ENCODE assay signal across 20 cellular contexts in genomic region chr22:45632791-45633515, GRCh38. TPM values are rescaled to one million over a fixed set of nuclear protein-coding genes. Genes with fewer than 3 reads are reported as not detected.
A peak's percentile ranks its signal among the peaks of the same experiment; 100 is the strongest.
DNase-seq lines count a peak whose midpoint lies in the region; ATAC-seq and TF ChIP-seq lines count a peak whose summit lies in the region.
"Had no signal": no experiment of that assay in that cellular context is flagged by ENCODE, and none has a peak within 500 bp of the region (broad histone marks: within the 10 kb centered on the region; RNA-seq: fewer than 3 reads in every experiment).

No MANE protein-coding gene starts in this region.

- H3K4me3 Mint-ChIP-seq in endodermal cell = no peak overlapping the region
- no peak overlapping the region for H3K4me3 Mint-ChIP-seq in stimulated activated naive B cell treated with anti-CD40 and anti-IgM and Interleukin-4, amounts not matched to agents 10 μg/mL and 1 μg/mL and 100 μg/mL, for 72 hours
- H3K4me3 Mint-ChIP-seq: activated naive CD8-positive, alpha-beta T cell; HFFc6; memory B cell; neural crest cell had no signal

- TF ChIP-seq CTCF in endodermal cell (conservative IDR thresholded peaks at IDR 0.05) = no peak
- TF ChIP-seq CTCF in GM13976 (IDR thresholded peaks at IDR 0.05; ENCODE audit: borderline replicate concordance, control extremely low read depth, extremely low read depth, insufficient read depth, missing control alignments) = no peak

- DNase-seq in HT-29 (ENCODE audit: low spot score) = peak; percentile 38
- peak; percentile 63 for DNase-seq in endodermal cell
- DNase-seq in kidney tubule cell (ENCODE audit: low spot score) = peak; percentile 30
- peak; percentile 48 for DNase-seq in sciatic nerve (ENCODE audit: low spot score)
- no peak for DNase-seq in GM13976 (ENCODE audit: low spot score)
- no peak for DNase-seq in stimulated activated naive B cell treated with anti-CD40 and anti-IgM and Interleukin-4, amounts not matched to agents 10 μg/mL and 1 μg/mL and 100 μg/mL, for 72 hours
- DNase-seq in left lobe of liver (ENCODE audit: low spot score) = no peak
- DNase-seq: activated CD4-positive, alpha-beta T cell treated with anti-CD3 and anti-CD28 coated beads for 48 hours; caudate nucleus; effector CD8-positive, alpha-beta T cell; HFFc6; NCI-H2029; NCI-H524 treated with DMSO at 0.1 percent for 48 hours; stimulated activated CD4-positive, alpha-beta T cell treated with anti-CD3 and anti-CD28 coated beads, Interleukin-2, amount 100 ng/mL, for 48 hours; T1000 had no signal

- intact Hi-C loops in sciatic nerve (cut with DNase I) = no loop called here

- ATAC-seq in sciatic nerve = peak; percentile 30
- ATAC-seq in HG03521 (IDR thresholded peaks at IDR 0.05; ENCODE audit: unreplicated experiment) = no peak
- no peak for ATAC-seq in stimulated activated naive B cell treated with anti-CD40 and anti-IgM and Interleukin-4, amounts not matched to agents 10 μg/mL and 1 μg/mL and 100 μg/mL, for 72 hours (replicated peaks)
- ATAC-seq in left lobe of liver = no peak

- H3K9me3 ChIP-seq in endodermal cell (ENCODE audit: control insufficient read depth, low read length) = no peaks in the 10 kb centered on the region
- H3K9me3 ChIP-seq: suprapubic skin had no signal

- no peaks in the 10 kb centered on the region for H3K9me3 Mint-ChIP-seq in endodermal cell
- no peaks in the 10 kb centered on the region for H3K9me3 Mint-ChIP-seq in stimulated activated naive B cell treated with anti-CD40 and anti-IgM and Interleukin-4, amounts not matched to agents 10 μg/mL and 1 μg/mL and 100 μg/mL, for 72 hours
- H3K9me3 Mint-ChIP-seq: HFFc6, memory B cell, neural crest cell had no signal

- H3K27ac ChIP-seq in endodermal cell (ENCODE audit: low read depth, low read length) = no peak overlapping the region
- H3K27ac ChIP-seq: suprapubic skin had no signal

- H3K36me3 ChIP-seq in endodermal cell (ENCODE audit: control insufficient read depth, insufficient read depth, low read length) = no peaks in the 10 kb centered on the region
- H3K36me3 ChIP-seq: suprapubic skin had no signal

- H3K4me1 Mint-ChIP-seq in endodermal cell = peaks cover 36% of the 10 kb centered on the region
- peaks cover 3 to 6% of the 10 kb centered on the region in 2 donors for H3K4me1 Mint-ChIP-seq in stimulated activated naive B cell treated with anti-CD40 and anti-IgM and Interleukin-4, amounts not matched to agents 10 μg/mL and 1 μg/mL and 100 μg/mL, for 72 hours
- H3K4me1 Mint-ChIP-seq: memory B cell had no signal

- 56 to 58% methylated on average over 9 to 13 of the region's 15 CpGs for WGBS in endodermal cell (ENCODE audit: insufficient coverage in 1 of 2, insufficient read length in 1 of 2), 2 experiments

- in situ Hi-C loops in GM13976 (cut with MboI; ENCODE audit: low sequenced_read_pairs, unreplicated experiment) = loop anchor here (25.0 kb wide), 1 partner anchor 479 kb away; no protein-coding TSS in a partner anchor

- no peak overlapping the region for H3K4me3 ChIP-seq in endodermal cell (ENCODE audit: low read length)
- H3K4me3 ChIP-seq: suprapubic skin had no signal

- H3K27me3 Mint-ChIP-seq in endodermal cell (ENCODE audit: insufficient read depth) = peaks cover 47% of the 10 kb centered on the region
- peaks cover 74 to 82% of the 10 kb centered on the region in 2 donors for H3K27me3 Mint-ChIP-seq in stimulated activated naive B cell treated with anti-CD40 and anti-IgM and Interleukin-4, amounts not matched to agents 10 μg/mL and 1 μg/mL and 100 μg/mL, for 72 hours

- no peak overlapping the region for H3K9ac ChIP-seq in endodermal cell (ENCODE audit: extremely low read depth, low read length, poor library complexity, severe bottlenecking)

- H3K4me1 ChIP-seq in endodermal cell (ENCODE audit: control insufficient read depth, insufficient read depth, low read length) = no peaks in the 10 kb centered on the region

- no peak overlapping the region for H3K27ac Mint-ChIP-seq in endodermal cell
- H3K27ac Mint-ChIP-seq in stimulated activated naive B cell treated with anti-CD40 and anti-IgM and Interleukin-4, amounts not matched to agents 10 μg/mL and 1 μg/mL and 100 μg/mL, for 72 hours = no peak overlapping the region
- H3K27ac Mint-ChIP-seq: activated naive CD8-positive, alpha-beta T cell; HFFc6; memory B cell had no signal

- H3K27me3 ChIP-seq in endodermal cell (ENCODE audit: control insufficient read depth, insufficient read depth, low read length, poor library complexity, severe bottlenecking) = no peaks in the 10 kb centered on the region

- no peaks in the 10 kb centered on the region for H3K36me3 Mint-ChIP-seq in endodermal cell (ENCODE audit: low read depth)
- no peaks in the 10 kb centered on the region for H3K36me3 Mint-ChIP-seq in stimulated activated naive B cell treated with anti-CD40 and anti-IgM and Interleukin-4, amounts not matched to agents 10 μg/mL and 1 μg/mL and 100 μg/mL, for 72 hours
- H3K36me3 Mint-ChIP-seq: activated naive CD8-positive, alpha-beta T cell; memory B cell had no signal

RNA-seq across cellular contexts. Expression of gene ATXN10, which starts 38.7 kb away (rescaled TPM):
- 20.1 and 23.2 TPM in 2 replicates for total RNA-seq in HT-29 (2014; rRNA removed; shearing (Covaris generic))
- total RNA-seq in endodermal cell (100 to 1,000 TPM; 223 to 266 TPM), sciatic nerve (130 TPM), left lobe of liver (71.7 TPM)
- polyA plus RNA-seq in endodermal cell (2013, experiment 1 of 2) = 276 TPM
- 252 TPM for polyA plus RNA-seq in endodermal cell (2013, experiment 2 of 2)

Comparison
In these comparisons a context has a peak if more than half of its experiments do, and no peak if none do; other contexts are left out.
1. DNase-seq: peak in HT-29 (single experiment), endodermal cell (single experiment), kidney tubule cell (single experiment) and sciatic nerve (single experiment); none in GM13976 (single experiment), stimulated activated naive B cell treated with anti-CD40 and anti-IgM and Interleukin-4, amounts not matched to agents 10 μg/mL and 1 μg/mL and 100 μg/mL, for 72 hours (single experiment) and left lobe of liver (single experiment).